In genomic region chr18:7566244-7566586, GRCh38 we compare ENCODE assay signal across 8 cellular contexts. TPM values are rescaled to one million over a fixed set of nuclear protein-coding genes. Genes with fewer than 3 reads are reported as not detected.
DNase-seq lines count a peak whose midpoint lies in the region; ATAC-seq, FAIRE-seq and TF ChIP-seq lines count a peak whose summit lies in the region.

No MANE protein-coding gene starts in this region.

- peak overlapping the region; percentile 85 to 89 (median 86) for H3K4me3 Mint-ChIP-seq in nephron

- H3K27ac Mint-ChIP-seq in nephron = peak overlapping the region; percentile 64 to 81 (median 77)

- no peaks in the 10 kb centered on the region for H3K9me2 ChIP-seq in PC-3 (replicated peaks; ENCODE audit: low read length)

- TF ChIP-seq POLR2A in endothelial cell of umbilical vein (IDR thresholded peaks at IDR 0.05; ENCODE audit: low read depth, low read length) = no peak

- CTCF ChIA-PET in PC-3 (lab: Charles Lee) (interaction anchor here (0.6 to 2.1 kb wide), 10 partner anchors 8 to 342 kb away, joined by 3 to 15 read pairs (median 6); no protein-coding TSS in a partner anchor), endothelial cell of umbilical vein (lab: Charles Lee) (interaction anchor here (0.7 to 4.9 kb wide), 20 partner anchors 7 to 914 kb away, joined by 3 to 344 read pairs (median 7); no protein-coding TSS in a partner anchor)

- H3K36me3 ChIP-seq in PC-3 (ENCODE audit: low read depth, low read length) (no peaks in the 10 kb centered on the region), endothelial cell of umbilical vein (ENCODE audit: control insufficient read depth in 2 of 2, extremely low read depth in 1 of 2, insufficient read depth in 2 of 2, low read length in 2 of 2) (no peaks in the 10 kb centered on the region)

- intact Hi-C loops in PC-3 (cut with micrococcal nuclease) (loop anchor here (2.0 to 10.0 kb wide), 4 partner anchors 61 to 359 kb away; no protein-coding TSS in a partner anchor), endothelial cell of umbilical vein (cut with micrococcal nuclease) (loop anchor here (2.0 to 5.0 kb wide), 3 partner anchors 113 to 241 kb away; no protein-coding TSS in a partner anchor)

- H3K4me2 ChIP-seq in PC-3 (ENCODE audit: low read length) (peak overlapping the region; percentile 94), endothelial cell of umbilical vein (ENCODE audit: insufficient read depth, low read length) (peak overlapping the region; percentile 86)

- BruUV-seq in PC-3 (replicated peaks; lab: Mats Ljungman, UMichigan) (no TSS peak), endothelial cell of umbilical vein (replicated peaks; lab: Mats Ljungman, UMichigan) (no TSS peak)

- H2AFZ ChIP-seq in PC-3 (ENCODE audit: low read length) = peak overlapping the region; percentile 84
- H2AFZ ChIP-seq in endothelial cell of umbilical vein (ENCODE audit: low read depth, low read length) = peak overlapping the region; percentile 71

- H3K9me3 ChIP-seq in PC-3 (ENCODE audit: low read length) = no peaks in the 10 kb centered on the region
- H3K9me3 ChIP-seq in endothelial cell of umbilical vein (replicated peaks; ENCODE audit: control insufficient read depth, insufficient read depth, low read length) = no peaks in the 10 kb centered on the region

- DNase-seq in AG10803 (ENCODE audit: low read depth) (no peak), PC-3 (no peak), endothelial cell of umbilical vein (ENCODE audit: low read depth, low spot score) (no peak), cerebellum (ENCODE audit: low spot score) (no peak), NCI-H446 (lab: John Stamatoyannopoulos, UW) (no peak)

- no peaks in the 10 kb centered on the region for H3F3A ChIP-seq in PC-3 (ENCODE audit: low read length, unreplicated experiment)

- POLR2A ChIA-PET in PC-3 (lab: Charles Lee; ENCODE audit: unreplicated experiment) = interaction anchor here (0.6 to 1.0 kb wide), 4 partner anchors 168 to 311 kb away, joined by 6 to 10 read pairs (median 9); no protein-coding TSS in a partner anchor
- POLR2A ChIA-PET in endothelial cell of umbilical vein (lab: Charles Lee) = interaction anchor here (2.5 to 2.6 kb wide), 2 partner anchors 195 to 293 kb away, joined by 9 to 24 read pairs; no protein-coding TSS in a partner anchor

- TF ChIP-seq CTCF in AG10803 (conservative IDR thresholded peaks at IDR 0.05; ENCODE audit: low read length) (no peak), PC-3 (conservative IDR thresholded peaks at IDR 0.05; ENCODE audit: low read depth, low read length) (no peak), endothelial cell of umbilical vein (IDR thresholded peaks at IDR 0.05; ENCODE audit: extremely low read depth in 1 of 2, insufficient read depth in 1 of 2, low read depth in 1 of 2, low read length in 2 of 2) (no peak), nephron (IDR thresholded peaks at IDR 0.05; ENCODE audit: unreplicated experiment in 3 of 3) (no peak)

- H3K4me1 Mint-ChIP-seq in nephron = peaks cover 18% of the 10 kb centered on the region

- no peaks in the 10 kb centered on the region for H4K20me1 ChIP-seq in PC-3 (ENCODE audit: low read length)
- H4K20me1 ChIP-seq in endothelial cell of umbilical vein (replicated peaks; ENCODE audit: control insufficient read depth, extremely low read depth, insufficient read depth, low read length) = no peaks in the 10 kb centered on the region

- H3K9ac ChIP-seq in PC-3 (ENCODE audit: low read length) = peak overlapping the region; percentile 68
- peak overlapping the region; percentile 88 for H3K9ac ChIP-seq in endothelial cell of umbilical vein (replicated peaks; ENCODE audit: extremely low read depth, insufficient read depth, low read length)

- H3K79me2 ChIP-seq in PC-3 (ENCODE audit: low read length) = peaks cover 39% of the 10 kb centered on the region
- H3K79me2 ChIP-seq in endothelial cell of umbilical vein (ENCODE audit: control insufficient read depth, insufficient read depth, low read length) = no peaks in the 10 kb centered on the region

- FAIRE-seq in endothelial cell of umbilical vein (lab: Jason Lieb, UNC) = no peak

- H3K36me3 Mint-ChIP-seq in nephron (ENCODE audit: low read depth) = peaks cover 4% of the 10 kb centered on the region

- no peaks in the 10 kb centered on the region for H3K27me3 ChIP-seq in PC-3 (ENCODE audit: low read length)
- H3K27me3 ChIP-seq in endothelial cell of umbilical vein (ENCODE audit: control insufficient read depth in 2 of 2, insufficient read depth in 2 of 2, low read length in 2 of 2) = no peaks in the 10 kb centered on the region

- dilution Hi-C loops in endothelial cell of umbilical vein (cut with MboI; ENCODE audit: extremely low pct_ligation_motif_present, low sequenced_read_pairs) = no loop called here

- H3K4me3 ChIP-seq in AG10803 (ENCODE audit: low read length) (peak overlapping the region; percentile 74), PC-3 (ENCODE audit: low read length) (peak overlapping the region; percentile 79), endothelial cell of umbilical vein (replicated peaks in 1 of 3; ENCODE audit: insufficient read depth in 1 of 3, low read depth in 1 of 3, low read length in 3 of 3) (peak overlapping the region; percentile 56 to 93 (median 68))

- ATAC-seq in PC-3 (no peak), HG03135 (IDR thresholded peaks at IDR 0.05; ENCODE audit: unreplicated experiment) (no peak), HG02870 (IDR thresholded peaks at IDR 0.05; ENCODE audit: unreplicated experiment) (no peak)

- peak overlapping the region; percentile 33 for H3K27ac ChIP-seq in PC-3 (ENCODE audit: low read length)
- H3K27ac ChIP-seq in endothelial cell of umbilical vein (ENCODE audit: insufficient read depth, low read depth, low read length) = peak overlapping the region; percentile 56

- H3K9me3 Mint-ChIP-seq in nephron = no peaks in the 10 kb centered on the region

- H3K4me1 ChIP-seq in PC-3 (ENCODE audit: insufficient read depth, low read length) (peaks cover 29% of the 10 kb centered on the region), endothelial cell of umbilical vein (ENCODE audit: control insufficient read depth, extremely low read depth, insufficient read depth, low read length) (peaks cover 24% of the 10 kb centered on the region)

- peaks cover 22% of the 10 kb centered on the region for H3K27me3 Mint-ChIP-seq in nephron (ENCODE audit: low read depth)

- H3K9me1 ChIP-seq in endothelial cell of umbilical vein (replicated peaks; ENCODE audit: control insufficient read depth, extremely low read depth, insufficient read depth, low read length) = no peaks in the 10 kb centered on the region

TF ChIP-seq in endothelial cell of umbilical vein, 7 proteins besides CTCF, POLR2A, EP300 and RAD21:
- TF ChIP-seq MAX (IDR thresholded peaks at IDR 0.05; ENCODE audit: insufficient read depth, insufficient read length) (no peak), JUN (IDR thresholded peaks at IDR 0.05; ENCODE audit: borderline replicate concordance, insufficient read depth, insufficient read length, low read depth) (no peak), POLR2AphosphoS5 (IDR thresholded peaks at IDR 0.05; ENCODE audit: insufficient read depth, low read depth, low read length) (no peak), EZH2 (IDR thresholded peaks at IDR 0.05; ENCODE audit: borderline replicate concordance, low read depth, low read length, severe bottlenecking) (no peak), FOS (IDR thresholded peaks at IDR 0.05; ENCODE audit: borderline replicate concordance, insufficient read depth, low read length) (no peak), MYC (IDR thresholded peaks at IDR 0.05; ENCODE audit: low read depth, low read length) (no peak), GATA2 (IDR thresholded peaks at IDR 0.05; ENCODE audit: insufficient read depth, insufficient read length, low read depth, low read length) (no peak)

RNA-seq across cellular contexts. Expression of gene PTPRM, which starts 0.9 kb away (rescaled TPM):
- total RNA-seq in PC-3 (2014; rRNA removed) (45.6 and 61.3 TPM in 2 replicates), endothelial cell of umbilical vein (34.7 and 43.7 TPM in 2 replicates), cerebellum (268 TPM)
- polyA plus RNA-seq in endothelial cell of umbilical vein = 37.4 and 42.2 TPM in 2 replicates
- polyA plus RNA-seq in endothelial cell of umbilical vein (2011; cell fraction: cytosol; rRNA removed) = 26.9 and 33.0 TPM in 2 replicates
- 155 and 181 TPM in 2 replicates for polyA plus RNA-seq in endothelial cell of umbilical vein (2011; cell fraction: nucleus; rRNA removed)
- polyA plus RNA-seq in endothelial cell of umbilical vein (2012) = 11.4 and 18.5 TPM in 2 replicates
- polyA minus RNA-seq in endothelial cell of umbilical vein = 63.9 and 101 TPM in 2 replicates
- 19.9 TPM for polyA minus RNA-seq in endothelial cell of umbilical vein (2011; cell fraction: cytosol; rRNA and poly(A)+ RNA removed)
- polyA minus RNA-seq in endothelial cell of umbilical vein (2011; cell fraction: nucleus; rRNA and poly(A)+ RNA removed) = 137 and 188 TPM in 2 replicates
